8 cellular contexts compared by ENCODE assay signal in the genomic region with DNA sequence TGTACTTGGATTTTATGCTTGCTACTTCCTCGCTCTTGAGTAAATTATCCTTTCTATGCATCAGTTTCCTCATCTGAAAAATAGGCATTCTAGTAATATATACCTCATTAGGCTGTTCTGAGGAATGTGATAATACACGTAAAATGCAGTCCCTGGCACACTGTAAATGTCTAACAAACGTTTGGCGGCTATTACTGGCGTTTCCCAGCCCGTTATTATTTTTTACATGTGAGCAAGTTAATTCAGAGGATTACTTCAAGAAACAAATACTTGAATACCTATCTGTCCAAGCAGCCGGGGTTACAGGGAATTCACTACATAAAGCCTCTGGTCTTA. TPM values are rescaled to one million over a fixed set of nuclear protein-coding genes. Genes with fewer than 3 reads are reported as not detected.
DNase-seq lines count a peak whose midpoint lies in the region; ATAC-seq and TF ChIP-seq lines count a peak whose summit lies in the region.

No MANE protein-coding gene starts in this region.

- no peaks in the 10 kb centered on the region for H3K27me3 Mint-ChIP-seq in IgD-negative memory B cell
- H3K27me3 Mint-ChIP-seq in central memory CD8-positive, alpha-beta T cell: no peaks in the 10 kb centered on the region

- H3K4me1 ChIP-seq in mucosa of stomach (ENCODE audit: control insufficient read depth, insufficient read depth, low read length): peaks cover 4% of the 10 kb centered on the region

- H3K27ac ChIP-seq in 22Rv1: peak overlapping the region; percentile 89

- peaks cover 20 to 23% (median 22%) of the 10 kb centered on the region in 3 donors for H3K4me1 Mint-ChIP-seq in IgD-negative memory B cell
- H3K4me1 Mint-ChIP-seq in central memory CD8-positive, alpha-beta T cell: peaks cover 31% of the 10 kb centered on the region

- H3K27me3 ChIP-seq in mucosa of stomach (ENCODE audit: control insufficient read depth, insufficient read depth, low read length): no peaks in the 10 kb centered on the region

- ATAC-seq in central memory CD8-positive, alpha-beta T cell (replicated peaks; ENCODE audit: extremely low read depth, poor library complexity, severe bottlenecking): no peak

- H3K4me3 ChIP-seq in mucosa of stomach (ENCODE audit: low read length): peak overlapping the region; percentile 52

- H3K9ac ChIP-seq in mucosa of stomach (ENCODE audit: low read length): peak overlapping the region; percentile 89

- H3K9me3 Mint-ChIP-seq in IgD-negative memory B cell: no peaks in the 10 kb centered on the region
- H3K9me3 Mint-ChIP-seq in central memory CD8-positive, alpha-beta T cell: no peaks in the 10 kb centered on the region

- H3K9me3 ChIP-seq in mucosa of stomach (ENCODE audit: control insufficient read depth, low read length): no peaks in the 10 kb centered on the region

- no peak for DNase-seq in central memory CD8-positive, alpha-beta T cell (ENCODE audit: low spot score in 2 of 2)
- DNase-seq in A172 (ENCODE audit: low spot score) (no peak), middle frontal gyrus (ENCODE audit: extremely low spot score, low spot score) (no peak), NCI-H1694 (lab: John Stamatoyannopoulos, UW) (no peak), DMS79 (lab: John Stamatoyannopoulos, UW) (no peak)

- no peak for TF ChIP-seq CTCF in 22Rv1 (IDR thresholded peaks at IDR 0.05)

- no peaks in the 10 kb centered on the region for H3K36me3 Mint-ChIP-seq in IgD-negative memory B cell
- peaks cover 30% of the 10 kb centered on the region for H3K36me3 Mint-ChIP-seq in central memory CD8-positive, alpha-beta T cell (ENCODE audit: insufficient read depth)

- H3K36me3 ChIP-seq in mucosa of stomach (ENCODE audit: control insufficient read depth, insufficient read depth, low read length): no peaks in the 10 kb centered on the region

- peak overlapping the region; percentile 96 to 100 (median 98) for H3K4me3 Mint-ChIP-seq in IgD-negative memory B cell
- H3K4me3 Mint-ChIP-seq in central memory CD8-positive, alpha-beta T cell: peak overlapping the region; percentile 97

- H3K27ac Mint-ChIP-seq in IgD-negative memory B cell: peak overlapping the region; percentile 98 to 100 (median 100)
- peak overlapping the region; percentile 100 for H3K27ac Mint-ChIP-seq in central memory CD8-positive, alpha-beta T cell (ENCODE audit: low read depth)

RNA-seq across cellular contexts. Expression of gene C2orf49, which starts 0.6 kb away (rescaled TPM):
- polyA plus RNA-seq in IgD-negative memory B cell: 11.3 TPM
- total RNA-seq in A172 (2014; rRNA removed; shearing (Covaris generic)): 9.8 and 25.1 TPM in 2 replicates

RNA-seq across cellular contexts. Expression of gene TGFBRAP1, which starts 7.2 kb away (rescaled TPM):
- 23.2 TPM for polyA plus RNA-seq in IgD-negative memory B cell
- 34.0 and 37.7 TPM in 2 replicates for total RNA-seq in A172 (2014; rRNA removed; shearing (Covaris generic))
